ENCODE assay signal across 20 cellular contexts in genomic region chr15:68504721-68505090, GRCh38.
DNase-seq lines count a peak whose midpoint lies in the region; ATAC-seq and TF ChIP-seq lines count a peak whose summit lies in the region.
"Had no signal": no experiment of that assay in that cellular context is flagged by ENCODE, and none has a peak within 500 bp of the region (broad histone marks: within the 10 kb centered on the region; RNA-seq: fewer than 3 reads in every experiment).

No MANE protein-coding gene starts in this region.

- peaks cover 6% of the 10 kb centered on the region for H3K4me1 Mint-ChIP-seq in activated CD4-positive, alpha-beta T cell treated with anti-CD3 and anti-CD28 coated beads for 36 hours
- H3K4me1 Mint-ChIP-seq in nephron progenitor cell: peaks cover 31% of the 10 kb centered on the region
- H3K4me1 Mint-ChIP-seq: natural killer cell had no signal

- no peak for TF ChIP-seq CTCF in HEK293 (tag by site-specific recombination; IDR thresholded peaks at IDR 0.05)
- TF ChIP-seq CTCF in brain microvascular endothelial cell (IDR thresholded peaks at IDR 0.05; ENCODE audit: low read depth, low read length, missing control alignments): peak; percentile 6
- TF ChIP-seq CTCF in nephron progenitor cell (IDR thresholded peaks at IDR 0.05): no peak

- H3K9me3 Mint-ChIP-seq in activated CD4-positive, alpha-beta T cell treated with anti-CD3 and anti-CD28 coated beads for 36 hours (ENCODE audit: low read depth): no peaks in the 10 kb centered on the region
- peaks cover 5% of the 10 kb centered on the region for H3K9me3 Mint-ChIP-seq in nephron progenitor cell
- H3K9me3 Mint-ChIP-seq: natural killer cell had no signal

- no peak overlapping the region for H3K4me3 ChIP-seq in HEK293 (ENCODE audit: low read depth, low read length)
- no peak overlapping the region for H3K4me3 ChIP-seq in brain microvascular endothelial cell (ENCODE audit: low read depth, low read length)
- H3K4me3 ChIP-seq: A549, MG63, SK-N-MC, thoracic aorta had no signal

- intact Hi-C loops in activated CD4-positive, alpha-beta T cell treated with anti-CD3 and anti-CD28 coated beads for 36 hours (cut with DNase I, micrococcal nuclease): no loop called here

- no peak overlapping the region for H3K4me3 Mint-ChIP-seq in activated CD4-positive, alpha-beta T cell treated with anti-CD3 and anti-CD28 coated beads for 36 hours
- H3K4me3 Mint-ChIP-seq in nephron progenitor cell: no peak overlapping the region
- H3K4me3 Mint-ChIP-seq: natural killer cell had no signal

- DNase-seq in activated CD4-positive, alpha-beta T cell treated with anti-CD3 and anti-CD28 coated beads for 36 hours: peak; percentile 11
- no peak for DNase-seq in activated CD4-positive, alpha-beta T cell treated with anti-CD3 and anti-CD28 coated beads, Interleukin-2, amount 50 U/mL, for 1 hour
- DNase-seq in brain microvascular endothelial cell (no peak), nephron progenitor cell (no peak), cerebellum (ENCODE audit: low spot score) (no peak), GM19240 (ENCODE audit: insufficient read length, low spot score) (no peak)
- DNase-seq: Caco-2; effector CD4-positive, alpha-beta T cell; left colon; natural killer cell; NCI-H187; NCI-H510A treated with DMSO at 0.1 percent for 48 hours; stimulated activated CD8-positive, alpha-beta memory T cell treated with anti-CD3 and anti-CD28 coated beads, Interleukin-4, amount 100 ng/mL, for 48 hours had no signal

- H3K36me3 ChIP-seq in HEK293 (ENCODE audit: control insufficient read depth in 2 of 2, insufficient read depth in 1 of 2, low read length in 2 of 2) (no peaks in the 10 kb centered on the region), brain microvascular endothelial cell (replicated peaks) (no peaks in the 10 kb centered on the region)
- H3K36me3 ChIP-seq: MG63, thoracic aorta had no signal

- no peaks in the 10 kb centered on the region for H3K4me1 ChIP-seq in HEK293 (ENCODE audit: control insufficient read depth, insufficient read depth, low read length)
- H3K4me1 ChIP-seq: Caco-2 had no signal

- H3K27ac ChIP-seq in HEK293 (ENCODE audit: extremely low read depth, low read depth, low read length) (no peak overlapping the region), brain microvascular endothelial cell (no peak overlapping the region)
- H3K27ac ChIP-seq: SK-N-MC, thoracic aorta had no signal

- CTCF ChIA-PET in activated CD4-positive, alpha-beta T cell treated with anti-CD3 and anti-CD28 coated beads for 36 hours (lab: Charles Lee): interaction anchor here (0.7 to 1.2 kb wide), 3 partner anchors 11 to 169 kb away, joined by 3 read pairs; no protein-coding TSS in a partner anchor
- CTCF ChIA-PET in HEK293 (lab: Yijun Ruan, JAX): interaction anchor here (0.9 kb wide), 1 partner anchor 34 kb away, joined by 6 read pairs; no protein-coding TSS in a partner anchor

- no peaks in the 10 kb centered on the region for H3K9me3 ChIP-seq in HEK293 (ENCODE audit: control insufficient read depth, insufficient read depth, low read depth, low read length)
- H3K9me3 ChIP-seq: A549, Caco-2, MG63, thoracic aorta had no signal

- H3K27me3 ChIP-seq in brain microvascular endothelial cell (replicated peaks): no peaks in the 10 kb centered on the region
- H3K27me3 ChIP-seq: MG63 had no signal

- POLR2A ChIA-PET in activated CD4-positive, alpha-beta T cell treated with anti-CD3 and anti-CD28 coated beads for 36 hours (lab: Charles Lee): no interaction called here
- POLR2A ChIA-PET in HEK293 (lab: Yijun Ruan, JAX): no interaction called here

- H3K36me3 Mint-ChIP-seq in activated CD4-positive, alpha-beta T cell treated with anti-CD3 and anti-CD28 coated beads for 36 hours (ENCODE audit: low read depth): no peaks in the 10 kb centered on the region
- no peaks in the 10 kb centered on the region for H3K36me3 Mint-ChIP-seq in nephron progenitor cell (ENCODE audit: low read depth)
- H3K36me3 Mint-ChIP-seq: natural killer cell had no signal

- peak; percentile 51 for ATAC-seq in activated CD4-positive, alpha-beta T cell treated with anti-CD3 and anti-CD28 coated beads for 36 hours
- ATAC-seq in HG02870 (IDR thresholded peaks at IDR 0.05; ENCODE audit: unreplicated experiment): no peak
- ATAC-seq: A549, left colon, natural killer cell, right cardiac atrium had no signal

- in situ Hi-C loops in brain microvascular endothelial cell (cut with HindIII; ENCODE audit: low pct_ligation_motif_present, low sequenced_read_pairs): no loop called here

- H3K27me3 Mint-ChIP-seq in activated CD4-positive, alpha-beta T cell treated with anti-CD3 and anti-CD28 coated beads for 36 hours: peaks cover 3% of the 10 kb centered on the region
- peaks cover 20% of the 10 kb centered on the region for H3K27me3 Mint-ChIP-seq in nephron progenitor cell (ENCODE audit: low read depth, poor library complexity)

- no peak overlapping the region for H3K27ac Mint-ChIP-seq in activated CD4-positive, alpha-beta T cell treated with anti-CD3 and anti-CD28 coated beads for 36 hours
- peak overlapping the region; percentile 23 for H3K27ac Mint-ChIP-seq in nephron progenitor cell
- H3K27ac Mint-ChIP-seq: natural killer cell had no signal

TF ChIP-seq in HEK293, 187 proteins besides CTCF, POLR2A, EP300 and RAD21:
- TF ChIP-seq ZNF530 (tag by site-specific recombination; IDR thresholded peaks at IDR 0.05; ENCODE audit: low read depth): no peak
- TF ChIP-seq PBX3 (CRISPR knock-in tag; IDR thresholded peaks at IDR 0.05): no peak
- TF ChIP-seq GLIS1 (tag by site-specific recombination; IDR thresholded peaks at IDR 0.05): peak; percentile 55
- peak; percentile 42; the same call in 1 of the 2 replicates for TF ChIP-seq ZIC2 (tag by site-specific recombination; IDR thresholded peaks at IDR 0.05)
